In the genomic region with DNA sequence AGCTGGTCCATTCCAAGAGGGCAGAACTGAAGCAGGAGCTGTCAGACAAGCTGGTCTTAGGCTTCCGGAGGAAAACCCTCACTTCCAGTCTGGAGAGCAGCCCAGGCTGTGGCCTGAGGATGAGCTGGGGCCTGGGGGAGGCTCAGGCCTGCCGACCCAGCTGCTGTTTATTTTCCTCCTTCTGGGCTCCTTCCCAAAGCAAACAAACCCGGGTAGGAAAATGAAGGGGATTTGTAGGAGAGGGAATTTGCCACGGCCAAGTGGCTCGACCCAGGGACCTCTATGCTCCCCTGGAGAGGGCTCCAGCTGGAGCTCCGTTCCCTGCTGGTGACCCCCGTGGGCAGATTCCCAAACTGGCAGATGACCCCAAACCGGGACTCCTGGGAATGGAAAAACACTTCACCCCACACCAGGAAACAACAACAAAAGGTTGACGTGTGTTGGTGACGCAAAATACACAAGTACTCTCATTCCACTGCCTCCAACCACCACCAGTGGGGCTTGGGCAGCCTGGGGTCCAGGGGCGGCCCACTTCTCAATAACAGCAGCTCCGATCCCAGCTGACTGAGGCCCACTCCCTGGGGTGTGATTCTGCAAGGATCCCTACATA, we compare ENCODE assay signal across 7 cellular contexts. TPM values are rescaled to one million over a fixed set of nuclear protein-coding genes. Genes with fewer than 3 reads are reported as not detected.
DNase-seq lines count a peak whose midpoint lies in the region; ATAC-seq and TF ChIP-seq lines count a peak whose summit lies in the region.

No MANE protein-coding gene starts in this region.

- H2BK120ac ChIP-seq in IMR-90 (ENCODE audit: low read depth, low read length), result peak overlapping the region; percentile 83

- in situ Hi-C loops in IMR-90 (cut with MboI; ENCODE audit: low sequenced_read_pairs), result no loop called here
- in situ Hi-C loops in gastrocnemius medialis (cut with MboI; ENCODE audit: low sequenced_read_pairs in 4 of 4), result no loop called here

- peak overlapping the region; percentile 66 to 77 for H4K8ac ChIP-seq in IMR-90 (ENCODE audit: low read depth in 2 of 2, low read length in 2 of 2)

- intact Hi-C loops in IMR-90 (cut with micrococcal nuclease), result loop anchor here (1.0 kb wide), 1 partner anchor 24 kb away; no protein-coding TSS in a partner anchor
- intact Hi-C loops in cardiac septum (cut with DNase I), result loop anchor here (1.0 kb wide), 2 partner anchors 15 to 24 kb away; no protein-coding TSS in a partner anchor
- intact Hi-C loops in gastrocnemius medialis (cut with DNase I; ENCODE audit: low total_unique reads), result loop anchor here (2.0 kb wide), 1 partner anchor 33 kb away; a partner anchor contains a TSS
- intact Hi-C loops in activated T-helper 2 cell treated with anti-CD3 and anti-CD28 coated beads, Interferon-gamma antibody, Interleukin-2, Interleukin-4, amounts not matched to agents 10 μg/mL and 5 μg/mL and 100 μg/mL, durations not matched to agents 14 hours and 24 hours and 36 hours (cut with micrococcal nuclease), result no loop called here

- peak overlapping the region; percentile 77; the same call in 1 of the 2 replicates for H3K23ac ChIP-seq in IMR-90 (ENCODE audit: low read depth, low read length)

- H3K4me3 ChIP-seq in IMR-90 (ENCODE audit: insufficient read depth, low read depth, low read length) (no peak overlapping the region), WERI-Rb-1 (ENCODE audit: low read depth, low read length) (no peak overlapping the region), gastrocnemius medialis (peak overlapping the region in 1 of 4 donors; percentile 1)

- H3K56ac ChIP-seq in IMR-90 (ENCODE audit: extremely low read depth, insufficient read depth, low read length), result 0 out of 2 replicates have a peak overlapping the region, but pooled peaks have one; percentile 28

- H3K4me1 ChIP-seq in IMR-90 (ENCODE audit: control insufficient read depth, insufficient read depth, low read length) (peaks cover 34% of the 10 kb centered on the region), gastrocnemius medialis (peaks cover 97 to 100% of the 10 kb centered on the region in 2 donors)

- H3K4me1 Mint-ChIP-seq in activated T-helper 2 cell treated with anti-CD3 and anti-CD28 coated beads, Interferon-gamma antibody, Interleukin-2, Interleukin-4, amounts not matched to agents 10 μg/mL and 5 μg/mL and 100 μg/mL, durations not matched to agents 14 hours and 24 hours and 36 hours (ENCODE audit: low read depth), result no peaks in the 10 kb centered on the region

- no peaks in the 10 kb centered on the region for H3K9me3 Mint-ChIP-seq in activated T-helper 2 cell treated with anti-CD3 and anti-CD28 coated beads, Interferon-gamma antibody, Interleukin-2, Interleukin-4, amounts not matched to agents 10 μg/mL and 5 μg/mL and 100 μg/mL, durations not matched to agents 14 hours and 24 hours and 36 hours

- H3K14ac ChIP-seq in IMR-90 (replicated peaks; ENCODE audit: low read depth, low read length), result peak overlapping the region; percentile 64

- H3K9me1 ChIP-seq in IMR-90 (ENCODE audit: insufficient read depth, low read length), result peaks cover 23% of the 10 kb centered on the region

- peak; percentile 83 for ATAC-seq in IMR-90 (ENCODE audit: low read depth)
- peak; percentile 15 for ATAC-seq in gastrocnemius medialis
- ATAC-seq in GM21390 (IDR thresholded peaks at IDR 0.05; ENCODE audit: unreplicated experiment), result no peak

- H3K9me3 ChIP-seq in IMR-90 (ENCODE audit: control insufficient read depth, insufficient read depth, low read length) (no peaks in the 10 kb centered on the region), WERI-Rb-1 (ENCODE audit: severe bottlenecking) (no peaks in the 10 kb centered on the region), gastrocnemius medialis (no peaks in the 10 kb centered on the region)

- DNase-seq in IMR-90 (peak; percentile 96), WERI-Rb-1 (peak; percentile 66), cardiac septum (ENCODE audit: low spot score) (peak; percentile 85), gastrocnemius medialis (peak; percentile 48 to 53), GM20000 (ENCODE audit: low spot score) (no peak)
- no peak for DNase-seq in activated T-helper 2 cell treated with anti-CD3 and anti-CD28 coated beads, Interferon-gamma antibody, Interleukin-2, Interleukin-4, amounts not matched to agents 10 μg/mL and 5 μg/mL and 100 μg/mL, durations not matched to agents 14 hours and 24 hours and 36 hours (ENCODE audit: low spot score)

- peak overlapping the region; percentile 84 for H3K4ac ChIP-seq in IMR-90 (ENCODE audit: low read depth, low read length)

- H2AK5ac ChIP-seq in IMR-90 (ENCODE audit: low read depth, low read length), result peak overlapping the region; percentile 97

- H3K4me2 ChIP-seq in IMR-90 (ENCODE audit: low read depth, low read length), result peak overlapping the region; percentile 1

- no peaks in the 10 kb centered on the region for H3K27me3 ChIP-seq in IMR-90 (ENCODE audit: control insufficient read depth, insufficient read depth, low read length)
- no peaks in the 10 kb centered on the region for H3K27me3 ChIP-seq in WERI-Rb-1 (ENCODE audit: insufficient read depth, low read depth, severe bottlenecking)
- no peaks in the 10 kb centered on the region for H3K27me3 ChIP-seq in gastrocnemius medialis

- peak overlapping the region; percentile 32 for H3K18ac ChIP-seq in IMR-90 (ENCODE audit: low read depth, low read length)

- H3K27ac ChIP-seq in IMR-90 (ENCODE audit: insufficient read depth, low read length), result peak overlapping the region; percentile 82
- peak overlapping the region; percentile 84 for H3K27ac ChIP-seq in WERI-Rb-1
- H3K27ac ChIP-seq in gastrocnemius medialis, result peak overlapping the region; percentile 81 to 95 (median 92)

- H3K36me3 ChIP-seq in IMR-90 (ENCODE audit: control insufficient read depth, insufficient read depth, low read length), result peaks cover 7% of the 10 kb centered on the region; the same call in 1 of the 2 replicates
- H3K36me3 ChIP-seq in WERI-Rb-1, result peaks cover 19% of the 10 kb centered on the region
- no peaks in the 10 kb centered on the region for H3K36me3 ChIP-seq in gastrocnemius medialis

- POLR2A ChIA-PET in IMR-90 (lab: Charles Lee; ENCODE audit: unreplicated experiment), result interaction anchor here (0.7 to 0.8 kb wide), 2 partner anchors 9 to 27 kb away, joined by 3 to 6 read pairs; a partner anchor contains a TSS

- peaks cover 7% of the 10 kb centered on the region for H3K27me3 Mint-ChIP-seq in activated T-helper 2 cell treated with anti-CD3 and anti-CD28 coated beads, Interferon-gamma antibody, Interleukin-2, Interleukin-4, amounts not matched to agents 10 μg/mL and 5 μg/mL and 100 μg/mL, durations not matched to agents 14 hours and 24 hours and 36 hours (ENCODE audit: low read depth)

- TF ChIP-seq CTCF in IMR-90 (conservative IDR thresholded peaks at IDR 0.05; ENCODE audit: low read depth, low read length), result no peak
- TF ChIP-seq CTCF in WERI-Rb-1 (IDR thresholded peaks at IDR 0.05; ENCODE audit: low read depth, low read length), result no peak
- peak in 3 of 5 experiments; percentile 9 to 42 (median 15) for TF ChIP-seq CTCF in gastrocnemius medialis (IDR thresholded peaks at IDR 0.05 in 4 of 5, conservative IDR thresholded peaks at IDR 0.05 in 1 of 5)
- TF ChIP-seq CTCF in GM20000 (IDR thresholded peaks at IDR 0.05; ENCODE audit: extremely low read depth, missing control alignments), result no peak

- peaks cover 44% of the 10 kb centered on the region for H4K20me1 ChIP-seq in IMR-90 (ENCODE audit: insufficient read depth, low read length)

- peak overlapping the region; percentile 74; the same call in 1 of the 3 replicates for H2BK15ac ChIP-seq in IMR-90 (ENCODE audit: low read depth, low read length)

- peak overlapping the region; percentile 66 for H4K91ac ChIP-seq in IMR-90 (ENCODE audit: insufficient read depth, low read depth, low read length)

- H4K5ac ChIP-seq in IMR-90 (ENCODE audit: low read depth, low read length), result peak overlapping the region; percentile 28

- no CpG with 5 or more reads among the region's 12 CpGs for WGBS in IMR-90 (ENCODE audit: extremely low coverage in 2 of 2, insufficient read length in 1 of 2), 2 experiments

- H3K36me3 Mint-ChIP-seq in activated T-helper 2 cell treated with anti-CD3 and anti-CD28 coated beads, Interferon-gamma antibody, Interleukin-2, Interleukin-4, amounts not matched to agents 10 μg/mL and 5 μg/mL and 100 μg/mL, durations not matched to agents 14 hours and 24 hours and 36 hours (ENCODE audit: low read depth), result no peaks in the 10 kb centered on the region

- BruUV-seq in IMR-90 (replicated peaks; lab: Mats Ljungman, UMichigan), result no TSS peak

- H2BK5ac ChIP-seq in IMR-90 (ENCODE audit: low read depth, low read length, poor library complexity, severe bottlenecking), result peak overlapping the region; percentile 81

- TF ChIP-seq RAD21 in IMR-90 (IDR thresholded peaks at IDR 0.05; ENCODE audit: low read length), result peak; percentile 12; the same call in 1 of the 2 replicates

- H2BK20ac ChIP-seq in IMR-90 (ENCODE audit: low read depth, low read length), result peak overlapping the region; percentile 9; the same call in 1 of the 2 replicates

- dilution Hi-C loops in IMR-90 (cut with HindIII; ENCODE audit: low sequenced_read_pairs, unreplicated experiment), result no loop called here

- TF ChIP-seq POLR2A in IMR-90 (IDR thresholded peaks at IDR 0.05; ENCODE audit: low read depth, low read length) (peak; percentile 49; the same call in 1 of the 2 replicates), gastrocnemius medialis (IDR thresholded peaks at IDR 0.05) (peak in 1 of 2 donors; percentile 53)

- peaks cover 11 to 70% of the 10 kb centered on the region in 2 experiments; a peak in 3 of 4 replicates for H3K79me1 ChIP-seq in IMR-90 (ENCODE audit: low read depth in 1 of 2, low read length in 2 of 2)

- CTCF ChIA-PET in IMR-90 (lab: Yijun Ruan, JAX), result interaction anchor here (0.6 to 1.6 kb wide), 3 partner anchors 9 to 24 kb away, joined by 5 to 7 read pairs (median 7); a partner anchor contains a TSS

- H3K9ac ChIP-seq in IMR-90 (ENCODE audit: low read depth, low read length), result no peak overlapping the region

- H3K4me3 Mint-ChIP-seq in activated T-helper 2 cell treated with anti-CD3 and anti-CD28 coated beads, Interferon-gamma antibody, Interleukin-2, Interleukin-4, amounts not matched to agents 10 μg/mL and 5 μg/mL and 100 μg/mL, durations not matched to agents 14 hours and 24 hours and 36 hours (ENCODE audit: low read depth), result no peak overlapping the region

- no peak overlapping the region for H3K27ac Mint-ChIP-seq in activated T-helper 2 cell treated with anti-CD3 and anti-CD28 coated beads, Interferon-gamma antibody, Interleukin-2, Interleukin-4, amounts not matched to agents 10 μg/mL and 5 μg/mL and 100 μg/mL, durations not matched to agents 14 hours and 24 hours and 36 hours

- peak overlapping the region; percentile 47 for H2AK9ac ChIP-seq in IMR-90 (replicated peaks; ENCODE audit: low read depth, low read length, poor library complexity)

- H2AFZ ChIP-seq in IMR-90 (replicated peaks; ENCODE audit: low read length, poor library complexity), result peak overlapping the region; percentile 76

RNA-seq across cellular contexts. Expression of a gene that starts 8.8 kb away (rescaled TPM):
- total RNA-seq in IMR-90 (2012; rRNA removed) (12.9 and 14.7 TPM in 2 replicates), cardiac septum (150 TPM), gastrocnemius medialis (100 to 1,000 TPM in 3 of 4 donors, 10 to 100 TPM in 1; 88.8 to 135 (median 113) TPM)
- polyA plus RNA-seq in IMR-90 (2012; rRNA removed), result 27.3 and 28.4 TPM in 2 replicates
- polyA plus RNA-seq in IMR-90 (2012; cell fraction: cytosol; rRNA removed), result 14.0 and 35.6 TPM in 2 replicates
- polyA plus RNA-seq in IMR-90 (2012; cell fraction: nucleus; rRNA removed; ENCODE audit: low replicate concordance), result 17.9 and 32.0 TPM in 2 replicates
- total RNA-seq in activated T-helper 2 cell treated with anti-CD3 and anti-CD28 coated beads, Interferon-gamma antibody, Interleukin-2, Interleukin-4, amounts not matched to agents 10 μg/mL and 5 μg/mL and 100 μg/mL, durations not matched to agents 14 hours and 24 hours and 36 hours, result 0.78 and 1.3 TPM in 2 replicates

RNA-seq across cellular contexts. Expression of a gene that starts 34.1 kb away (rescaled TPM):
- total RNA-seq in IMR-90 (2012; rRNA removed) (21.5 and 22.2 TPM in 2 replicates), cardiac septum (5.1 TPM), gastrocnemius medialis (1 to 10 TPM; 1.8 to 4.0 (median 2.9) TPM)
- 66.7 and 76.9 TPM in 2 replicates for polyA plus RNA-seq in IMR-90 (2012; rRNA removed)
- polyA plus RNA-seq in IMR-90 (2012; cell fraction: cytosol; rRNA removed), result 97.5 and 103 TPM in 2 replicates
- 24.6 and 46.5 TPM in 2 replicates for polyA plus RNA-seq in IMR-90 (2012; cell fraction: nucleus; rRNA removed; ENCODE audit: low replicate concordance)
- 7.8 and 8.6 TPM in 2 replicates for total RNA-seq in activated T-helper 2 cell treated with anti-CD3 and anti-CD28 coated beads, Interferon-gamma antibody, Interleukin-2, Interleukin-4, amounts not matched to agents 10 μg/mL and 5 μg/mL and 100 μg/mL, durations not matched to agents 14 hours and 24 hours and 36 hours

RNA-seq across cellular contexts. Expression of a gene that starts 35.1 kb away (rescaled TPM):
- 156 and 170 TPM in 2 replicates for total RNA-seq in IMR-90 (2012; rRNA removed)
- polyA plus RNA-seq in IMR-90 (2012; rRNA removed), result 984 and 1,083 TPM in 2 replicates
- 808 and 968 TPM in 2 replicates for polyA plus RNA-seq in IMR-90 (2012; cell fraction: cytosol; rRNA removed)
- 1,533 and 3,276 TPM in 2 replicates for polyA plus RNA-seq in IMR-90 (2012; cell fraction: nucleus; rRNA removed; ENCODE audit: low replicate concordance)
- 17.7 TPM for total RNA-seq in cardiac septum
- total RNA-seq in gastrocnemius medialis, result 10 to 100 TPM in 2 of 4 donors, 1 to 10 TPM in 2; 7.0 to 12.9 (median 9.7) TPM
- total RNA-seq in activated T-helper 2 cell treated with anti-CD3 and anti-CD28 coated beads, Interferon-gamma antibody, Interleukin-2, Interleukin-4, amounts not matched to agents 10 μg/mL and 5 μg/mL and 100 μg/mL, durations not matched to agents 14 hours and 24 hours and 36 hours, result 1.3 and 1.4 TPM in 2 replicates

RNA-seq across cellular contexts. Expression of a gene that starts 43.2 kb away (rescaled TPM):
- total RNA-seq in IMR-90 (2012; rRNA removed) (under 0.01 TPM in 1 of 2 replicates, not detected in the other), cardiac septum (0.08 TPM), gastrocnemius medialis (under 1 TPM in 1 of 4 donors, not detected in 3; 0.22 TPM)
- polyA plus RNA-seq in IMR-90 (2012; rRNA removed), result 0.09 and 0.11 TPM in 2 replicates
- 0.02 and 0.03 TPM in 2 replicates for polyA plus RNA-seq in IMR-90 (2012; cell fraction: cytosol; rRNA removed)
- 1.1 and 1.3 TPM in 2 replicates for polyA plus RNA-seq in IMR-90 (2012; cell fraction: nucleus; rRNA removed; ENCODE audit: low replicate concordance)
- total RNA-seq in activated T-helper 2 cell treated with anti-CD3 and anti-CD28 coated beads, Interferon-gamma antibody, Interleukin-2, Interleukin-4, amounts not matched to agents 10 μg/mL and 5 μg/mL and 100 μg/mL, durations not matched to agents 14 hours and 24 hours and 36 hours, result 0.11 and 0.23 TPM in 2 replicates

RNA-seq across cellular contexts. Expression of a gene that starts 58.3 kb away (rescaled TPM):
- total RNA-seq in IMR-90 (2012; rRNA removed) (83.0 and 92.7 TPM in 2 replicates), cardiac septum (22.8 TPM), gastrocnemius medialis (10 to 100 TPM; 13.8 to 27.6 (median 23.1) TPM)
- 58.0 and 59.9 TPM in 2 replicates for polyA plus RNA-seq in IMR-90 (2012; rRNA removed)
- polyA plus RNA-seq in IMR-90 (2012; cell fraction: cytosol; rRNA removed), result 47.4 and 50.6 TPM in 2 replicates
- 45.6 and 79.0 TPM in 2 replicates for polyA plus RNA-seq in IMR-90 (2012; cell fraction: nucleus; rRNA removed; ENCODE audit: low replicate concordance)
- 59.9 and 62.0 TPM in 2 replicates for total RNA-seq in activated T-helper 2 cell treated with anti-CD3 and anti-CD28 coated beads, Interferon-gamma antibody, Interleukin-2, Interleukin-4, amounts not matched to agents 10 μg/mL and 5 μg/mL and 100 μg/mL, durations not matched to agents 14 hours and 24 hours and 36 hours

Comparison
In these comparisons a context has a peak if more than half of its experiments do, and no peak if none do; other contexts are left out.
1. DNase-seq: peak in IMR-90 (single experiment), WERI-Rb-1 (single experiment), cardiac septum (single experiment) and gastrocnemius medialis (2 of 2); none in activated T-helper 2 cell treated with anti-CD3 and anti-CD28 coated beads, Interferon-gamma antibody, Interleukin-2, Interleukin-4, amounts not matched to agents 10 μg/mL and 5 μg/mL and 100 μg/mL, durations not matched to agents 14 hours and 24 hours and 36 hours (single experiment) and GM20000 (single experiment).
2. CTCF ChIP-seq: peak in gastrocnemius medialis (3 of 5); none in IMR-90 (single experiment), WERI-Rb-1 (single experiment) and GM20000 (single experiment).
3. Peak in every context shown above with its lines, with median percentiles within 50 percentile points of each other: H3K27ac ChIP-seq.